16 cellular contexts compared by ENCODE assay signal in genomic region chr21:17083084-17083483, GRCh38.
"Had no signal": no experiment of that assay in that cellular context is flagged by ENCODE, and none has a peak within 500 bp of the region (broad histone marks: within the 10 kb centered on the region; RNA-seq: fewer than 3 reads in every experiment).

No MANE protein-coding gene starts in this region.

- H3K4me1 Mint-ChIP-seq: natural killer cell had no signal

- H3K27ac ChIP-seq: esophagus muscularis mucosa, gastrocnemius medialis, pancreas, thyroid gland had no signal

- H3K36me3 Mint-ChIP-seq: natural killer cell had no signal

- H3K4me1 ChIP-seq: gastrocnemius medialis, pancreas, thyroid gland had no signal

- H3K27me3 ChIP-seq: esophagus muscularis mucosa, gastrocnemius medialis, pancreas, thyroid gland had no signal

- H3K4me3 Mint-ChIP-seq: natural killer cell had no signal

- H3K9me3 ChIP-seq: esophagus muscularis mucosa, gastrocnemius medialis, pancreas, thyroid gland had no signal

- H3K27ac Mint-ChIP-seq: natural killer cell, progenitor cell of endocrine pancreas, type B pancreatic cell had no signal

- H3K9me3 Mint-ChIP-seq: type B pancreatic cell had no signal

- DNase-seq: effector memory CD4-positive, alpha-beta T cell; gastrocnemius medialis; kidney glomerular epithelial cell; mammary epithelial cell; natural killer cell; occipital lobe; pancreas; right cardiac atrium; stimulated activated CD4-positive, alpha-beta T cell treated with anti-CD3 and anti-CD28 coated beads, Interleukin-2, amount 100 ng/mL, for 48 hours; stimulated activated naive CD4-positive, alpha-beta T cell treated with Interleukin-2 at 50 U/mL for 16 hours; thyroid gland had no signal

- H3K4me3 ChIP-seq: esophagus muscularis mucosa, gastrocnemius medialis, pancreas, smooth muscle cell, thyroid gland had no signal

- ATAC-seq: gastrocnemius medialis, left lobe of liver, natural killer cell, pancreas, right cardiac atrium had no signal

- H3K4me2 ChIP-seq: smooth muscle cell had no signal

- H3K36me3 ChIP-seq: esophagus muscularis mucosa, gastrocnemius medialis, pancreas, thyroid gland had no signal

- H3K27me3 Mint-ChIP-seq: progenitor cell of endocrine pancreas, type B pancreatic cell had no signal
